Comparison of ENCODE assay signal across 8 cellular contexts in genomic region chrX:107537815-107538214, GRCh38.
DNase-seq lines count a peak whose midpoint lies in the region; ATAC-seq and TF ChIP-seq lines count a peak whose summit lies in the region.

No MANE protein-coding gene starts in this region.

- H3K9me3 ChIP-seq in heart right ventricle (no peaks in the 10 kb centered on the region), gastroesophageal sphincter (no peaks in the 10 kb centered on the region)

- ATAC-seq in GM18867 (IDR thresholded peaks at IDR 0.05; ENCODE audit: unreplicated experiment) (peak; percentile 57), heart right ventricle (no peak), gastroesophageal sphincter (no peak), HG03045 (IDR thresholded peaks at IDR 0.05; ENCODE audit: unreplicated experiment) (no peak)

- H3K27ac ChIP-seq in heart right ventricle: no peak overlapping the region
- H3K27ac ChIP-seq in gastroesophageal sphincter: no peak overlapping the region

- 13 to 14% methylated on average over 6 of the region's 6 CpGs for WGBS in heart right ventricle, 2 donors
- 24% methylated on average over 5 of the region's 6 CpGs; no CpG with 5 or more reads in 1 of the 2 donors for WGBS in gastroesophageal sphincter (ENCODE audit: low coverage in 1 of 2), 2 donors

- DNase-seq in AG08395 (ENCODE audit: low spot score) (peak; percentile 38), NCI-H226 (peak; percentile 2), activated T-helper 1 cell treated with Interleukin-2 at 50 U/mL for 16 hours (ENCODE audit: low read depth) (peak; percentile 0), heart right ventricle (peak in 1 of 2 donors; percentile 10)
- peak; percentile 1 for DNase-seq in stimulated activated CD8-positive, alpha-beta memory T cell treated with anti-CD3 and anti-CD28 coated beads, Interleukin-7, amount 100 ng/mL, for 24 hours (ENCODE audit: low read depth)

- H3K27me3 ChIP-seq in heart right ventricle (peaks cover 0 to 52% (median 0%) of the 10 kb centered on the region in 7 donors), gastroesophageal sphincter (no peaks in the 10 kb centered on the region)

- no peak for TF ChIP-seq EP300 in gastroesophageal sphincter (IDR thresholded peaks at IDR 0.05)

- H3K4me1 ChIP-seq in heart right ventricle (no peaks in the 10 kb centered on the region), gastroesophageal sphincter (no peaks in the 10 kb centered on the region)

- intact Hi-C loops in heart right ventricle (cut with DNase I): loop anchor here in 1 of 10 donors (5.0 to 10.0 kb wide), 2 partner anchors 239 to 357 kb away; partner anchors contain the start of genes NCBP2L and TSC22D3

- TF ChIP-seq CTCF in heart right ventricle (IDR thresholded peaks at IDR 0.05) (peak in 7 of 9 donors; percentile 35 to 57 (median 39)), gastroesophageal sphincter (IDR thresholded peaks at IDR 0.05) (peak in 1 of 4 experiments; percentile 24)

- H3K36me3 ChIP-seq in heart right ventricle: no peaks in the 10 kb centered on the region
- H3K36me3 ChIP-seq in gastroesophageal sphincter: no peaks in the 10 kb centered on the region

- TF ChIP-seq POLR2A in gastroesophageal sphincter (IDR thresholded peaks at IDR 0.05): no peak

- no peak overlapping the region for H3K4me3 ChIP-seq in heart right ventricle
- H3K4me3 ChIP-seq in gastroesophageal sphincter: no peak overlapping the region
